In genomic region chr5:94692610-94693009, GRCh38 we compare ENCODE assay signal across 1 cellular context.
TF ChIP-seq lines count a peak whose summit lies in the region.

No MANE protein-coding gene starts in this region.

TF ChIP-seq in GM23338, 12 proteins besides CTCF, POLR2A, EP300 and RAD21 (continued from another document):
- TF ChIP-seq, protein P1, sequence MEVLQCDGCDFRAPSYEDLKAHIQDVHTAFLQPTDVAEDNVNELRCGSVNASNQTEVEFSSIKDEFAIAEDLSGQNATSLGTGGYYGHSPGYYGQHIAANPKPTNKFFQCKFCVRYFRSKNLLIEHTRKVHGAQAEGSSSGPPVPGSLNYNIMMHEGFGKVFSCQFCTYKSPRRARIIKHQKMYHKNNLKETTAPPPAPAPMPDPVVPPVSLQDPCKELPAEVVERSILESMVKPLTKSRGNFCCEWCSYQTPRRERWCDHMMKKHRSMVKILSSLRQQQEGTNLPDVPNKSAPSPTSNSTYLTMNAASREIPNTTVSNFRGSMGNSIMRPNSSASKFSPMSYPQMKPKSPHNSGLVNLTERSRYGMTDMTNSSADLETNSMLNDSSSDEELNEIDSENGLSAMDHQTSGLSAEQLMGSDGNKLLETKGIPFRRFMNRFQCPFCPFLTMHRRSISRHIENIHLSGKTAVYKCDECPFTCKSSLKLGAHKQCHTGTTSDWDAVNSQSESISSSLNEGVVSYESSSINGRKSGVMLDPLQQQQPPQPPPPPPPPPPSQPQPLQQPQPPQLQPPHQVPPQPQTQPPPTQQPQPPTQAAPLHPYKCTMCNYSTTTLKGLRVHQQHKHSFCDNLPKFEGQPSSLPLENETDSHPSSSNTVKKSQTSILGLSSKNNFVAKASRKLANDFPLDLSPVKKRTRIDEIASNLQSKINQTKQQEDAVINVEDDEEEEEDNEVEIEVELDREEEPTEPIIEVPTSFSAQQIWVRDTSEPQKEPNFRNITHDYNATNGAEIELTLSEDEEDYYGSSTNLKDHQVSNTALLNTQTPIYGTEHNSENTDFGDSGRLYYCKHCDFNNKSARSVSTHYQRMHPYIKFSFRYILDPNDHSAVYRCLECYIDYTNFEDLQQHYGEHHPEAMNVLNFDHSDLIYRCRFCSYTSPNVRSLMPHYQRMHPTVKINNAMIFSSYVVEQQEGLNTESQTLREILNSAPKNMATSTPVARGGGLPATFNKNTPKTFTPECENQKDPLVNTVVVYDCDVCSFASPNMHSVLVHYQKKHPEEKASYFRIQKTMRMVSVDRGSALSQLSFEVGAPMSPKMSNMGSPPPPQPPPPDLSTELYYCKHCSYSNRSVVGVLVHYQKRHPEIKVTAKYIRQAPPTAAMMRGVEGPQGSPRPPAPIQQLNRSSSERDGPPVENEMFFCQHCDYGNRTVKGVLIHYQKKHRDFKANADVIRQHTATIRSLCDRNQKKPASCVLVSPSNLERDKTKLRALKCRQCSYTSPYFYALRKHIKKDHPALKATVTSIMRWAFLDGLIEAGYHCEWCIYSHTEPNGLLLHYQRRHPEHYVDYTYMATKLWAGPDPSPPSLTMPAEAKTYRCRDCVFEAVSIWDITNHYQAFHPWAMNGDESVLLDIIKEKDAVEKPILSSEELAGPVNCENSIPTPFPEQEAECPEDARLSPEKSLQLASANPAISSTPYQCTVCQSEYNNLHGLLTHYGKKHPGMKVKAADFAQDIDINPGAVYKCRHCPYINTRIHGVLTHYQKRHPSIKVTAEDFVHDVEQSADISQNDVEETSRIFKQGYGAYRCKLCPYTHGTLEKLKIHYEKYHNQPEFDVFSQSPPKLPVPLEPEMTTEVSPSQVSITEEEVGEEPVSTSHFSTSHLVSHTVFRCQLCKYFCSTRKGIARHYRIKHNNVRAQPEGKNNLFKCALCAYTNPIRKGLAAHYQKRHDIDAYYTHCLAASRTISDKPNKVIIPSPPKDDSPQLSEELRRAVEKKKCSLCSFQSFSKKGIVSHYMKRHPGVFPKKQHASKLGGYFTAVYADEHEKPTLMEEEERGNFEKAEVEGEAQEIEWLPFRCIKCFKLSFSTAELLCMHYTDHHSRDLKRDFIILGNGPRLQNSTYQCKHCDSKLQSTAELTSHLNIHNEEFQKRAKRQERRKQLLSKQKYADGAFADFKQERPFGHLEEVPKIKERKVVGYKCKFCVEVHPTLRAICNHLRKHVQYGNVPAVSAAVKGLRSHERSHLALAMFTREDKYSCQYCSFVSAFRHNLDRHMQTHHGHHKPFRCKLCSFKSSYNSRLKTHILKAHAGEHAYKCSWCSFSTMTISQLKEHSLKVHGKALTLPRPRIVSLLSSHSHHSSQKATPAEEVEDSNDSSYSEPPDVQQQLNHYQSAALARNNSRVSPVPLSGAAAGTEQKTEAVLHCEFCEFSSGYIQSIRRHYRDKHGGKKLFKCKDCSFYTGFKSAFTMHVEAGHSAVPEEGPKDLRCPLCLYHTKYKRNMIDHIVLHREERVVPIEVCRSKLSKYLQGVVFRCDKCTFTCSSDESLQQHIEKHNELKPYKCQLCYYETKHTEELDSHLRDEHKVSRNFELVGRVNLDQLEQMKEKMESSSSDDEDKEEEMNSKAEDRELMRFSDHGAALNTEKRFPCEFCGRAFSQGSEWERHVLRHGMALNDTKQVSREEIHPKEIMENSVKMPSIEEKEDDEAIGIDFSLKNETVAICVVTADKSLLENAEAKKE (CRISPR knock-in tag; IDR thresholded peaks at IDR 0.05) = no peak
- TF ChIP-seq CREB1 (CRISPR knock-in tag; IDR thresholded peaks at IDR 0.05; ENCODE audit: low read depth) (no peak), EZH2phosphoT487 (IDR thresholded peaks at IDR 0.05; ENCODE audit: unreplicated experiment) (no peak), NANOG (IDR thresholded peaks at IDR 0.05; ENCODE audit: borderline replicate concordance) (no peak), ZNF331 (CRISPR knock-in tag; IDR thresholded peaks at IDR 0.05; ENCODE audit: low read depth) (no peak), ZNF114 (CRISPR knock-in tag; IDR thresholded peaks at IDR 0.05) (no peak), EZH2 (IDR thresholded peaks at IDR 0.05; ENCODE audit: low read depth, unreplicated experiment) (no peak), STAT1 (IDR thresholded peaks at IDR 0.05; ENCODE audit: unreplicated experiment) (no peak), POLR2AphosphoS5 (IDR thresholded peaks at IDR 0.05; ENCODE audit: low read depth) (no peak), REST (IDR thresholded peaks at IDR 0.05; ENCODE audit: unreplicated experiment) (no peak)
- TF ChIP-seq, protein P2, sequence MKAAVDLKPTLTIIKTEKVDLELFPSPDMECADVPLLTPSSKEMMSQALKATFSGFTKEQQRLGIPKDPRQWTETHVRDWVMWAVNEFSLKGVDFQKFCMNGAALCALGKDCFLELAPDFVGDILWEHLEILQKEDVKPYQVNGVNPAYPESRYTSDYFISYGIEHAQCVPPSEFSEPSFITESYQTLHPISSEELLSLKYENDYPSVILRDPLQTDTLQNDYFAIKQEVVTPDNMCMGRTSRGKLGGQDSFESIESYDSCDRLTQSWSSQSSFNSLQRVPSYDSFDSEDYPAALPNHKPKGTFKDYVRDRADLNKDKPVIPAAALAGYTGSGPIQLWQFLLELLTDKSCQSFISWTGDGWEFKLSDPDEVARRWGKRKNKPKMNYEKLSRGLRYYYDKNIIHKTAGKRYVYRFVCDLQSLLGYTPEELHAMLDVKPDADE (IDR thresholded peaks at IDR 0.05) = no peak
TF ChIP-seq in GM23338: peak in this region for 0.
